Comparison of ENCODE assay signal across 9 cellular contexts in the genomic region with DNA sequence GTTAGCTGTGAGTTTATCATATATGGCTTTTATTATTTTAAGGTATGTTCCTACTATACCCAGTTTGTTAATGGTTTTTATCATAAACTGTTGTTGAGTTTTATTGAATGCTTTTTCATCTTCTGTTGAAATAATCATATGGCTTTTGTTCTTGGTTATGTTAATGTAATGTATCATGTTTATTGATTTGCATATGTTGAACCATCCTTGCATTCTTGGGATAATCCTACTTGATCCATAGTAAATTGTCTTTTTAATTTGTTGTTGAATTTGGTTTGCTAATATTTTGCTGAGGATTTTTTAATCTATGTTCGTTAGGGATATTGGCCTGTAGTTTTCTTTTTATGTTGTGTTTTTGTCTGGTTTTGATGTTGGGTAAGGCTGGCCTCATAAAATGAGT.
"Had no signal": no experiment of that assay in that cellular context is flagged by ENCODE, and none has a peak within 500 bp of the region (broad histone marks: within the 10 kb centered on the region; RNA-seq: fewer than 3 reads in every experiment).

No MANE protein-coding gene starts in this region.

- ATAC-seq: GM23338 had no signal

- H3K9ac ChIP-seq: KMS-11 had no signal

- DNase-seq: H9, HCEC 1CT, IMR-90, KBM-7 had no signal

- H3K27ac ChIP-seq: KMS-11 had no signal

- H3K4me2 ChIP-seq: GM23338, KMS-11 had no signal

- H3K4me3 ChIP-seq: GM23338 had no signal

- H2AFZ ChIP-seq: GM23338 had no signal

- FAIRE-seq: H1, H54, HTR-8/SVneo had no signal
